Comparison of ENCODE assay signal across 35 cellular contexts in the genomic region with DNA sequence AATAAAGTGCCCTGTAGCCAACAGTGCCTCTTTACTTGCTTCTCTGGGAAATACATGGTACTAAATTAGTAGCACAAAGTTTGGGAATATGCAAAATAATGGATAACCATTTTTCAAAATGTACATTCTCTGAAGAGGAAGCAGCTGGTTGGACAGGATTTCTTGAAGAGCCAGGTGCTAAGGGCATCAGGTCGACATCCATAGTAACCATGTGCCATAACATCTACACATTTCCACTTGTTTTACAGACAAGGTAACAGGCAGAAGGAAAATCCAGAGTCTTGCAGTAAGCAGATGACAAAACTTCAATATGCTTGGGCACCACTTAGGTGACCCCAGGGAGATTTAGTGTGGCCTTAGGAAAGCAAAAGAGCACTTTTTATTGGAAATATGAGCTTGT. TPM values are rescaled to one million over a fixed set of nuclear protein-coding genes. Genes with fewer than 3 reads are reported as not detected.
"Had no signal": no experiment of that assay in that cellular context is flagged by ENCODE, and none has a peak within 500 bp of the region (broad histone marks: within the 10 kb centered on the region; RNA-seq: fewer than 3 reads in every experiment).

No MANE protein-coding gene starts in this region.

- H3K27me3 ChIP-seq: adrenal gland, body of pancreas, brain microvascular endothelial cell, breast epithelium had no signal

- H3K27ac ChIP-seq: adrenal gland, body of pancreas, brain microvascular endothelial cell, breast epithelium had no signal

- H3K4me1 ChIP-seq: adrenal gland, body of pancreas, breast epithelium had no signal

- H3K9me3 ChIP-seq: adrenal gland, body of pancreas, breast epithelium had no signal

- H3K4me3 ChIP-seq: adrenal gland, body of pancreas, breast epithelium had no signal

- ATAC-seq: activated CD8-positive, alpha-beta T cell treated with anti-CD3 and anti-CD28 coated beads for 36 hours; activated naive CD4-positive, alpha-beta T cell treated with anti-CD3 and anti-CD28 coated beads, Interleukin-2, amount 50 U/mL, for 72 hours; activated T-cell treated with anti-CD3 and anti-CD28 coated beads, Interleukin-2, amount 50 U/mL, for 4 hours; activated T-cell treated with anti-CD3 and anti-CD28 coated beads, Interleukin-2, amount 50 U/mL, for 72 hours; activated T-helper 17 cell treated with anti-CD3 and anti-CD28 coated beads, Interleukin-2, amount 50 U/mL, for 72 hours; body of pancreas had no signal

- DNase-seq: activated B cell treated with CpG ODN at 0.5 μM for 24 hours; activated CD4-positive, alpha-beta memory T cell treated with anti-CD3 and anti-CD28 coated beads for 36 hours; activated CD4-positive, alpha-beta T cell treated with anti-CD3 and anti-CD28 coated beads for 4 hours; activated CD4-positive, alpha-beta T cell treated with anti-CD3 and anti-CD28 coated beads, Interleukin-2, amount 10 ng/mL, durations not matched to agents 24 days and 14 days; activated CD4-positive, alpha-beta T cell treated with anti-CD3 and anti-CD28 coated beads, Interleukin-2, amount 50 U/mL, for 1 hour; activated CD4-positive, alpha-beta T cell treated with anti-CD3 and anti-CD28 coated beads, Interleukin-2, amount 50 U/mL, for 4 hours; activated CD4-positive, CD25-positive, alpha-beta regulatory T cell treated with anti-CD3 and anti-CD28 coated beads, Interleukin-2, amount 50 U/mL, for 72 hours; activated CD8-positive, alpha-beta memory T cell treated with anti-CD3 and anti-CD28 coated beads, Interleukin-2, amount 50 U/mL, for 4 hours; activated CD8-positive, alpha-beta T cell treated with anti-CD3 and anti-CD28 coated beads for 36 hours; activated effector memory CD4-positive, alpha-beta T cell treated with anti-CD3 and anti-CD28 coated beads, Interleukin-2, amount 50 U/mL, for 16 hours; activated gamma-delta T cell treated with Interleukin-2 at 50 U/mL for 16 hours; activated naive CD4-positive, alpha-beta T cell; activated naive CD4-positive, alpha-beta T cell treated with anti-CD3 and anti-CD28 coated beads for 36 hours; activated naive CD4-positive, alpha-beta T cell treated with anti-CD3 and anti-CD28 coated beads, Interleukin-2, amount 50 U/mL, for 16 hours; activated naive CD8-positive, alpha-beta T cell treated with anti-CD3 and anti-CD28 coated beads for 36 hours; activated T-cell treated with anti-CD3 and anti-CD28 coated beads for 4 hours; activated T-cell treated with anti-CD3 and anti-CD28 coated beads, Interleukin-2, amount 50 U/mL, for 1 hour; activated T-cell treated with anti-CD3 and anti-CD28 coated beads, Interleukin-2, amount 50 U/mL, for 4 hours; activated T-cell treated with anti-CD3 and anti-CD28 coated beads, Interleukin-2, amount 50 U/mL, for 72 hours; adrenal gland; amniotic stem cell; aorta; body of pancreas; brain microvascular endothelial cell; central memory CD4-positive, alpha-beta T cell; T-helper 2 cell; T-helper 9 cell had no signal

- H3K36me3 ChIP-seq: adrenal gland, brain microvascular endothelial cell, breast epithelium had no signal

RNA-seq across cellular contexts. Expression of a gene that starts 36.5 kb away (rescaled TPM):
- total RNA-seq: activated B cell treated with CpG ODN at 0.5 μM for 24 hours; activated CD4-positive, alpha-beta memory T cell treated with anti-CD3 and anti-CD28 coated beads for 36 hours; activated CD4-positive, alpha-beta T cell treated with anti-CD3 and anti-CD28 coated beads, Interleukin-2, amount 10 ng/mL, durations not matched to agents 24 days and 14 days; activated CD8-positive, alpha-beta memory T cell treated with anti-CD3 and anti-CD28 coated beads for 36 hours; activated CD8-positive, alpha-beta T cell treated with anti-CD3 and anti-CD28 coated beads for 36 hours; activated naive CD4-positive, alpha-beta T cell treated with anti-CD3 and anti-CD28 coated beads for 36 hours; activated naive CD4-positive, alpha-beta T cell treated with anti-CD3 and anti-CD28 coated beads, Interleukin-2, amount 50 U/mL, for 72 hours; activated naive CD8-positive, alpha-beta T cell treated with anti-CD3 and anti-CD28 coated beads for 36 hours; activated T-cell treated with anti-CD3 and anti-CD28 coated beads, Interleukin-2, amount 50 U/mL, for 4 hours; activated T-cell treated with anti-CD3 and anti-CD28 coated beads, Interleukin-2, amount 50 U/mL, for 72 hours; activated T-helper 1 cell treated with anti-CD3 and anti-CD28 coated beads, Interleukin-12 subunit alpha, Interleukin-12 subunit beta, Interleukin-2, Interleukin-4 antibody, amounts not matched to agents 30 ng/mL and 10 ng/mL and 1 ng/mL, durations not matched to agents 14 hours and 24 hours and 36 hours; activated T-helper 17 cell treated with anti-CD3 and anti-CD28 coated beads, Interleukin-2, amount 50 U/mL, for 72 hours; adrenal gland; aorta; astrocyte; body of pancreas; breast epithelium; cardiac septum; cerebellum had no signal
- polyA plus RNA-seq: adrenal gland, aorta had no signal
